ENCODE assay signal across 25 cellular contexts in genomic region chr3:11080492-11080891, GRCh38.
DNase-seq lines count a peak whose midpoint lies in the region; ATAC-seq lines count a peak whose summit lies in the region.
"Had no signal": no experiment of that assay in that cellular context is flagged by ENCODE, and none has a peak within 500 bp of the region (broad histone marks: within the 10 kb centered on the region; RNA-seq: fewer than 3 reads in every experiment).

No MANE protein-coding gene starts in this region.

- no peaks in the 10 kb centered on the region for H3K4me1 Mint-ChIP-seq in activated T-cell treated with anti-CD3 and anti-CD28 coated beads, Interleukin-2, amount 50 U/mL, for 24 hours (ENCODE audit: low read depth)
- H3K4me1 Mint-ChIP-seq: T-cell had no signal

- no peak for ATAC-seq in HG02678 (IDR thresholded peaks at IDR 0.05; ENCODE audit: unreplicated experiment)
- ATAC-seq: effector memory CD8-positive, alpha-beta T cell; left lobe of liver; psoas muscle; stimulated activated naive CD8-positive, alpha-beta T cell treated with anti-CD3 and anti-CD28 coated beads, Interleukin-15, Interleukin-2, amounts not matched to agents 100 U/mL and 50 U/mL, for 24 hours; T-cell had no signal

- no peak overlapping the region for H3K4me3 Mint-ChIP-seq in activated T-cell treated with anti-CD3 and anti-CD28 coated beads, Interleukin-2, amount 50 U/mL, for 24 hours
- H3K4me3 Mint-ChIP-seq: activated naive CD4-positive, alpha-beta T cell treated with anti-CD3 and anti-CD28 coated beads for 36 hours; activated T-helper 1 cell treated with anti-CD3 and anti-CD28 coated beads, Interleukin-12 subunit alpha, Interleukin-12 subunit beta, Interleukin-2, Interleukin-4 antibody, amounts not matched to agents 30 ng/mL and 10 ng/mL and 1 ng/mL, durations not matched to agents 14 hours and 24 hours and 36 hours; CD4-positive, alpha-beta T cell; effector memory CD8-positive, alpha-beta T cell; H9; T-cell had no signal

- no peaks in the 10 kb centered on the region for H3K9me3 Mint-ChIP-seq in activated T-cell treated with anti-CD3 and anti-CD28 coated beads, Interleukin-2, amount 50 U/mL, for 24 hours
- H3K9me3 Mint-ChIP-seq: activated naive CD4-positive, alpha-beta T cell treated with anti-CD3 and anti-CD28 coated beads for 36 hours had no signal

- DNase-seq in A172 (ENCODE audit: low spot score) (peak; percentile 51), HT1080 (ENCODE audit: low read depth) (peak; percentile 57), SW480 (ENCODE audit: low spot score) (peak; percentile 73), foreskin melanocyte (peak; percentile 23), NCI-H510A (lab: John Stamatoyannopoulos, UW) (no peak), NCI-H69 (lab: John Stamatoyannopoulos, UW) (no peak)
- DNase-seq in activated T-cell treated with anti-CD3 and anti-CD28 coated beads, Interleukin-2, amount 50 U/mL, for 24 hours, result no peak
- DNase-seq: activated CD4-positive, alpha-beta T cell treated with anti-CD3 and anti-CD28 coated beads, Interleukin-2, amount 50 U/mL, for 48 hours; activated naive CD4-positive, alpha-beta T cell treated with anti-CD3 and anti-CD28 coated beads for 36 hours; AML-193; amygdala; CD4-positive, alpha-beta T cell; colonic mucosa; effector memory CD8-positive, alpha-beta T cell; H9; mesendoderm; MV-4-11; Peyer's patch; psoas muscle; stimulated activated naive CD8-positive, alpha-beta T cell treated with anti-CD3 and anti-CD28 coated beads, Interleukin-15, Interleukin-2, amounts not matched to agents 100 U/mL and 50 U/mL, for 24 hours; T-cell; testis had no signal

- H3K27me3 Mint-ChIP-seq in activated T-cell treated with anti-CD3 and anti-CD28 coated beads, Interleukin-2, amount 50 U/mL, for 24 hours, result peaks cover 18% of the 10 kb centered on the region

- H3K27ac Mint-ChIP-seq in activated T-cell treated with anti-CD3 and anti-CD28 coated beads, Interleukin-2, amount 50 U/mL, for 24 hours, result no peak overlapping the region
- H3K27ac Mint-ChIP-seq: activated naive CD4-positive, alpha-beta T cell treated with anti-CD3 and anti-CD28 coated beads for 36 hours; activated T-helper 1 cell treated with anti-CD3 and anti-CD28 coated beads, Interleukin-12 subunit alpha, Interleukin-12 subunit beta, Interleukin-2, Interleukin-4 antibody, amounts not matched to agents 30 ng/mL and 10 ng/mL and 1 ng/mL, durations not matched to agents 14 hours and 24 hours and 36 hours; CD4-positive, alpha-beta T cell; effector memory CD8-positive, alpha-beta T cell; H9; T-cell had no signal

- no peaks in the 10 kb centered on the region for H3K36me3 Mint-ChIP-seq in activated T-cell treated with anti-CD3 and anti-CD28 coated beads, Interleukin-2, amount 50 U/mL, for 24 hours (ENCODE audit: low read depth)
- H3K36me3 Mint-ChIP-seq: T-cell had no signal

Comparison
In these comparisons a context has a peak if more than half of its experiments do, and no peak if none do; other contexts are left out.
1. DNase-seq: peak in A172 (single experiment), HT1080 (single experiment), SW480 (single experiment) and foreskin melanocyte (single experiment); none in activated T-cell treated with anti-CD3 and anti-CD28 coated beads, Interleukin-2, amount 50 U/mL, for 24 hours (single experiment), NCI-H510A (single experiment) and NCI-H69 (single experiment).